Comparison of ENCODE assay signal across 8 cellular contexts in the genomic region with DNA sequence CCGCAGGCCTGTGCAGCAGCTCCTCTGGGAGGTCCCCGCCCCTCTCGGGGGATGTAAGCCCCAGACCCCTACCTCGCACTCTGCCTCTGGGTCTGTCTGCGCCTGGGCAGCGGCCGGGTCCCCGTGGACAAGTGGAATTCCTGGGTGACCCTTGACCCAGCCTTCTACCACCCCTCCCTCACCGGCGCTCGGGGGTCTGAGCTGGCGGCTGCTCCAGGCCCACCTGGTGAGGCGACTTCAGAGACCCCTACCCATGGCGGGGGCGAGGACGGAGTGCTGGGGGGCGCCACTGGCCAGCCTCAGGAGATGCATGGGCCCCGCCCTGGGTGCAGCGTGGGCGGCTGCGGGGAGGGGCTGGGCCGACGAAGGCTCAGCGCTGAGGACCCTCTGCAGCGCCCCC. TPM values are rescaled to one million over a fixed set of nuclear protein-coding genes. Genes with fewer than 3 reads are reported as not detected.
"Had no signal": no experiment of that assay in that cellular context is flagged by ENCODE, and none has a peak within 500 bp of the region (broad histone marks: within the 10 kb centered on the region; RNA-seq: fewer than 3 reads in every experiment).

No MANE protein-coding gene starts in this region.

RNA-seq across cellular contexts. Expression of gene SPRN, which starts 8.4 kb away (rescaled TPM):
- total RNA-seq: natural killer cell, psoas muscle, stomach, subcutaneous adipose tissue, thoracic aorta, tibial nerve, ureter, vagina had no signal
